ENCODE assay signal across 17 cellular contexts in genomic region chrX:28610746-28611145, GRCh38. TPM values are rescaled to one million over a fixed set of nuclear protein-coding genes. Genes with fewer than 3 reads are reported as not detected.
A peak's percentile ranks its signal among the peaks of the same experiment; 100 is the strongest.
DNase-seq lines count a peak whose midpoint lies in the region; ATAC-seq, FAIRE-seq and TF ChIP-seq lines count a peak whose summit lies in the region.
"Had no signal": no experiment of that assay in that cellular context is flagged by ENCODE, and none has a peak within 500 bp of the region (broad histone marks: within the 10 kb centered on the region; RNA-seq: fewer than 3 reads in every experiment).

No MANE protein-coding gene starts in this region.

- H3K4me3 ChIP-seq in heart left ventricle (no peak overlapping the region), neural cell (ENCODE audit: low read length) (no peak overlapping the region)
- H3K4me3 ChIP-seq: GM23338 had no signal

- WGBS in heart left ventricle, 4 donors, result 48 to 63% (median 61%) methylated on average over 4 of the region's 4 CpGs

- H3K9me2 ChIP-seq in neural cell (ENCODE audit: insufficient read depth, low read length), result no peaks in the 10 kb centered on the region

- no peak for TF ChIP-seq RAD21 in neural cell (conservative IDR thresholded peaks at IDR 0.05)

- TF ChIP-seq POLR2A in heart left ventricle (IDR thresholded peaks at IDR 0.05), result no peak

- H3K4me1 ChIP-seq in heart left ventricle, result peaks cover 0 to 6% (median 0%) of the 10 kb centered on the region in 12 donors
- H3K4me1 ChIP-seq: BE2C had no signal

- TF ChIP-seq CTCF in heart left ventricle (IDR thresholded peaks at IDR 0.05) (no peak), neural cell (IDR thresholded peaks at IDR 0.05; ENCODE audit: poor library complexity, severe bottlenecking) (no peak)

- H3K4me2 ChIP-seq in neural cell (ENCODE audit: low read length), result no peak overlapping the region
- H3K4me2 ChIP-seq: GM23338 had no signal

- intact Hi-C loops in heart left ventricle (cut with DNase I), result loop anchor here in 3 of 10 donors (5.0 to 10.0 kb wide), 3 partner anchors 234 to 242 kb away; no protein-coding TSS in a partner anchor
- intact Hi-C loops in Right ventricle myocardium inferior (cut with DNase I), result loop anchor here (5.0 kb wide), 2 partner anchors 147 to 242 kb away; no protein-coding TSS in a partner anchor

- peak overlapping the region in 5 of 12 donors; percentile 14 to 71 (median 37) for H3K27ac ChIP-seq in heart left ventricle
- peak overlapping the region; percentile 3 for H3K27ac ChIP-seq in caudate nucleus (ENCODE audit: low read depth, low read length)
- no peak overlapping the region for H3K27ac ChIP-seq in neural cell (ENCODE audit: low read length)
- H3K27ac ChIP-seq: C4-2B, HL-60 had no signal

- DNase-seq in heart left ventricle, result no peak
- no peak for DNase-seq in Right ventricle myocardium inferior (ENCODE audit: missing footprints)
- no peak for DNase-seq in HTR-8/SVneo (ENCODE audit: insufficient read length, low spot score)
- DNase-seq in caudate nucleus (lab: John Stamatoyannopoulos, UW), result peak in 3 of 61 donors; percentile 0 to 18 (median 5)
- DNase-seq in stimulated activated CD4-positive, alpha-beta T cell treated with anti-CD3 and anti-CD28 coated beads, Interleukin-4, amount 100 ng/mL, for 24 hours, result no peak
- no peak for DNase-seq in NCI-H2171 treated with DMSO at 0.1 percent for 48 hours (lab: John Stamatoyannopoulos, UW)
- no peak for DNase-seq in T-helper 1 cell
- DNase-seq: BE2C; CD4-positive, alpha-beta memory T cell; DMS79; H9 had no signal

- no peaks in the 10 kb centered on the region for H3K79me2 ChIP-seq in neural cell (replicated peaks; ENCODE audit: insufficient read depth, low read length)

- FAIRE-seq in HTR-8/SVneo (lab: Jason Lieb, UNC), result peak; percentile 49
- FAIRE-seq: GM12891 had no signal

- no peaks in the 10 kb centered on the region for H3K36me3 ChIP-seq in heart left ventricle
- no peaks in the 10 kb centered on the region for H3K36me3 ChIP-seq in neural cell (ENCODE audit: insufficient read depth, low read length)
- H3K36me3 ChIP-seq: BE2C had no signal

- H3K9me3 ChIP-seq in heart left ventricle (no peaks in the 10 kb centered on the region), neural cell (ENCODE audit: low read length) (no peaks in the 10 kb centered on the region)
- H3K9me3 ChIP-seq: BE2C had no signal

- no peak overlapping the region for H3K9ac ChIP-seq in neural cell (ENCODE audit: low read length)

- peak; percentile 17 to 56 (median 45) for ATAC-seq in heart left ventricle
- no peak for ATAC-seq in Right ventricle myocardium inferior
- ATAC-seq: GM23338 had no signal

- no peaks in the 10 kb centered on the region for H3F3A ChIP-seq in neural cell (ENCODE audit: insufficient read depth, low read length, poor library complexity, severe bottlenecking)

- H3K27me3 ChIP-seq in heart left ventricle (no peaks in the 10 kb centered on the region), neural cell (ENCODE audit: insufficient read depth, low read depth, low read length) (no peaks in the 10 kb centered on the region)
- H3K27me3 ChIP-seq: BE2C had no signal

- H2AFZ ChIP-seq in neural cell (ENCODE audit: low read depth, low read length), result no peak overlapping the region
- H2AFZ ChIP-seq: GM23338 had no signal

- H4K20me1 ChIP-seq in neural cell (ENCODE audit: insufficient read depth), result no peaks in the 10 kb centered on the region

- TF ChIP-seq EP300 in neural cell (conservative IDR thresholded peaks at IDR 0.05; ENCODE audit: poor library complexity, severe bottlenecking), result peak; percentile 41

TF ChIP-seq in neural cell, 6 proteins besides CTCF, POLR2A, EP300 and RAD21:
- TF ChIP-seq SMC3 (conservative IDR thresholded peaks at IDR 0.05; ENCODE audit: poor library complexity) (no peak), TAF1 (IDR thresholded peaks at IDR 0.05; ENCODE audit: low read depth) (no peak), REST (IDR thresholded peaks at IDR 0.05; ENCODE audit: borderline replicate concordance) (no peak), POLR2AphosphoS5 (IDR thresholded peaks at IDR 0.05) (no peak), MXI1 (conservative IDR thresholded peaks at IDR 0.05; ENCODE audit: poor library complexity, severe bottlenecking) (no peak), EZH2 (IDR thresholded peaks at IDR 0.05; ENCODE audit: borderline replicate concordance, insufficient read depth, low read length, poor library complexity, severe bottlenecking) (no peak)

RNA-seq across cellular contexts. Expression of gene IL1RAPL1, which starts 23.5 kb away (rescaled TPM):
- total RNA-seq in heart left ventricle, result 1 to 10 TPM; 1.6 to 4.7 (median 2.9) TPM
- polyA plus RNA-seq in heart left ventricle, result under 1 TPM; 0.42 to 0.90 TPM
- total RNA-seq in Right ventricle myocardium inferior, result 4.0 TPM
- not detected in 2 replicates for polyA plus RNA-seq in neural cell
- 2.7 and 3.5 TPM in 2 replicates for polyA minus RNA-seq in neural cell
- total RNA-seq: CD4-positive, alpha-beta memory T cell; G401 had no signal
- polyA plus RNA-seq: CD4-positive, alpha-beta memory T cell had no signal
